Comparison of ENCODE assay signal across 14 cellular contexts in the genomic region with DNA sequence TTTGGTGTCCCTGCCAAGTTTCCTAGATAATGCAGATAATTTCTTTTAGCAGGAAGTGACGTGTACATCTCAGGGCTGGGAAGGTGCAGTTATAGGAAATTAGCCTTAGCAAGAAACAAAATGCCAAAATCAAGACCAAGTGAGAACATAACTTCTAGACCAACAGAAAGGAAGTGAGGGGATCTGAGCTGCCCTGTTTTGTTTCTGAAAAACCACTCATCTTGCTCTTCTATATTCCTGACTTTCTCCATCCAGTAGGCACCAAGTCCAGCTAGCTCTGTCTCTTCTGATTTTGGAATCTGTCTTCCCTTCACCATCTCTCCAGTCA. TPM values are rescaled to one million over a fixed set of nuclear protein-coding genes. Genes with fewer than 3 reads are reported as not detected.
DNase-seq lines count a peak whose midpoint lies in the region; ATAC-seq and TF ChIP-seq lines count a peak whose summit lies in the region.
"Had no signal": no experiment of that assay in that cellular context is flagged by ENCODE, and none has a peak within 500 bp of the region (broad histone marks: within the 10 kb centered on the region; RNA-seq: fewer than 3 reads in every experiment).

No MANE protein-coding gene starts in this region.

- H3K27me3 ChIP-seq in left lung (no peaks in the 10 kb centered on the region), transverse colon (no peaks in the 10 kb centered on the region)
- H3K27me3 ChIP-seq: spleen had no signal

- H3K4me3 ChIP-seq in left lung (no peak overlapping the region), transverse colon (no peak overlapping the region)
- H3K4me3 ChIP-seq: left ventricle myocardium inferior, prostate gland, spleen had no signal

- H3K27ac Mint-ChIP-seq in activated naive CD4-positive, alpha-beta T cell treated with anti-CD3 and anti-CD28 coated beads, Interleukin-2, amount 10 ng/mL, durations not matched to agents 7 days and 5 days = peak overlapping the region; percentile 68
- H3K27ac Mint-ChIP-seq in activated naive CD4-positive, alpha-beta T cell treated with anti-CD3 and anti-CD28 coated beads for 36 hours = no peak overlapping the region
- H3K27ac Mint-ChIP-seq in activated T-helper 1 cell treated with anti-CD3 and anti-CD28 coated beads, Interleukin-12 subunit alpha, Interleukin-12 subunit beta, Interleukin-2, Interleukin-4 antibody, amounts not matched to agents 30 ng/mL and 10 ng/mL and 1 ng/mL, durations not matched to agents 14 hours and 24 hours and 36 hours = peak overlapping the region; percentile 61
- H3K27ac Mint-ChIP-seq: stimulated activated naive B cell treated with anti-CD40 and anti-IgM and Interleukin-4, amounts not matched to agents 10 μg/mL and 1 μg/mL and 100 μg/mL, for 72 hours had no signal

- TF ChIP-seq CTCF in left lung (IDR thresholded peaks at IDR 0.05) = no peak
- no peak for TF ChIP-seq CTCF in transverse colon (IDR thresholded peaks at IDR 0.05)

- in situ Hi-C loops in transverse colon (cut with MboI; ENCODE audit: low pct_ligation_motif_present in 1 of 4, low pct_unique_long_range_greater_than_20kb in 1 of 4, low sequenced_read_pairs in 3 of 4) = no loop called here

- H3K36me3 Mint-ChIP-seq in activated naive CD4-positive, alpha-beta T cell treated with anti-CD3 and anti-CD28 coated beads, Interleukin-2, amount 10 ng/mL, durations not matched to agents 7 days and 5 days = no peaks in the 10 kb centered on the region
- H3K36me3 Mint-ChIP-seq in activated naive CD4-positive, alpha-beta T cell treated with anti-CD3 and anti-CD28 coated beads for 36 hours (ENCODE audit: low read depth) = no peaks in the 10 kb centered on the region
- H3K36me3 Mint-ChIP-seq in activated T-helper 1 cell treated with anti-CD3 and anti-CD28 coated beads, Interleukin-12 subunit alpha, Interleukin-12 subunit beta, Interleukin-2, Interleukin-4 antibody, amounts not matched to agents 30 ng/mL and 10 ng/mL and 1 ng/mL, durations not matched to agents 14 hours and 24 hours and 36 hours (ENCODE audit: low read depth) = no peaks in the 10 kb centered on the region

- H3K4me1 ChIP-seq in left lung (peaks cover 21 to 22% of the 10 kb centered on the region in 2 donors), transverse colon (peaks cover 16 to 75% (median 50%) of the 10 kb centered on the region in 4 donors)

- H3K4me1 Mint-ChIP-seq in activated naive CD4-positive, alpha-beta T cell treated with anti-CD3 and anti-CD28 coated beads, Interleukin-2, amount 10 ng/mL, durations not matched to agents 7 days and 5 days = peaks cover 37% of the 10 kb centered on the region
- H3K4me1 Mint-ChIP-seq in activated naive CD4-positive, alpha-beta T cell treated with anti-CD3 and anti-CD28 coated beads for 36 hours (ENCODE audit: low read depth) = peaks cover 13% of the 10 kb centered on the region
- H3K4me1 Mint-ChIP-seq in activated T-helper 1 cell treated with anti-CD3 and anti-CD28 coated beads, Interleukin-12 subunit alpha, Interleukin-12 subunit beta, Interleukin-2, Interleukin-4 antibody, amounts not matched to agents 30 ng/mL and 10 ng/mL and 1 ng/mL, durations not matched to agents 14 hours and 24 hours and 36 hours (ENCODE audit: low read depth) = peaks cover 45% of the 10 kb centered on the region
- H3K4me1 Mint-ChIP-seq: naive B cell had no signal

- H3K9me3 Mint-ChIP-seq in activated naive CD4-positive, alpha-beta T cell treated with anti-CD3 and anti-CD28 coated beads, Interleukin-2, amount 10 ng/mL, durations not matched to agents 7 days and 5 days = no peaks in the 10 kb centered on the region
- no peaks in the 10 kb centered on the region for H3K9me3 Mint-ChIP-seq in activated naive CD4-positive, alpha-beta T cell treated with anti-CD3 and anti-CD28 coated beads for 36 hours
- H3K9me3 Mint-ChIP-seq in activated T-helper 1 cell treated with anti-CD3 and anti-CD28 coated beads, Interleukin-12 subunit alpha, Interleukin-12 subunit beta, Interleukin-2, Interleukin-4 antibody, amounts not matched to agents 30 ng/mL and 10 ng/mL and 1 ng/mL, durations not matched to agents 14 hours and 24 hours and 36 hours = peaks cover 8% of the 10 kb centered on the region
- H3K9me3 Mint-ChIP-seq: naive B cell; stimulated activated naive B cell treated with anti-CD40 and anti-IgM and Interleukin-4, amounts not matched to agents 10 μg/mL and 1 μg/mL and 100 μg/mL, for 72 hours had no signal

- 38 to 56% methylated on average over 1 of the region's 1 CpG for WGBS in transverse colon (ENCODE audit: low coverage in 1 of 2), 2 donors

- DNase-seq in activated naive CD4-positive, alpha-beta T cell treated with anti-CD3 and anti-CD28 coated beads, Interleukin-2, amount 10 ng/mL, durations not matched to agents 7 days and 5 days = no peak
- DNase-seq in activated naive CD4-positive, alpha-beta T cell treated with anti-CD3 and anti-CD28 coated beads for 36 hours = no peak
- DNase-seq in activated T-helper 1 cell treated with anti-CD3 and anti-CD28 coated beads, Interleukin-12 subunit alpha, Interleukin-12 subunit beta, Interleukin-2, Interleukin-4 antibody, amounts not matched to agents 30 ng/mL and 10 ng/mL and 1 ng/mL, durations not matched to agents 14 hours and 24 hours and 36 hours (ENCODE audit: low spot score) = no peak
- DNase-seq in left lung = no peak
- no peak for DNase-seq in transverse colon
- DNase-seq in DMS153 (lab: John Stamatoyannopoulos, UW) = no peak
- DNase-seq in medulla oblongata (ENCODE audit: extremely low spot score) = no peak
- DNase-seq: cerebellar nuclear complex, left ventricle myocardium inferior, naive B cell, spleen had no signal

- CTCF ChIA-PET in activated naive CD4-positive, alpha-beta T cell treated with anti-CD3 and anti-CD28 coated beads, Interleukin-2, amount 10 ng/mL, durations not matched to agents 7 days and 5 days (lab: Charles Lee) = no interaction called here
- CTCF ChIA-PET in activated naive CD4-positive, alpha-beta T cell treated with anti-CD3 and anti-CD28 coated beads for 36 hours (lab: Charles Lee) = no interaction called here

- no peak overlapping the region for H3K4me3 Mint-ChIP-seq in activated naive CD4-positive, alpha-beta T cell treated with anti-CD3 and anti-CD28 coated beads, Interleukin-2, amount 10 ng/mL, durations not matched to agents 7 days and 5 days
- H3K4me3 Mint-ChIP-seq in activated naive CD4-positive, alpha-beta T cell treated with anti-CD3 and anti-CD28 coated beads for 36 hours = no peak overlapping the region
- H3K4me3 Mint-ChIP-seq in activated T-helper 1 cell treated with anti-CD3 and anti-CD28 coated beads, Interleukin-12 subunit alpha, Interleukin-12 subunit beta, Interleukin-2, Interleukin-4 antibody, amounts not matched to agents 30 ng/mL and 10 ng/mL and 1 ng/mL, durations not matched to agents 14 hours and 24 hours and 36 hours = peak overlapping the region; percentile 37
- H3K4me3 Mint-ChIP-seq: naive B cell; stimulated activated naive B cell treated with anti-CD40 and anti-IgM and Interleukin-4, amounts not matched to agents 10 μg/mL and 1 μg/mL and 100 μg/mL, for 72 hours had no signal

- ATAC-seq in left lung = no peak
- ATAC-seq in GM19467 (IDR thresholded peaks at IDR 0.05; ENCODE audit: unreplicated experiment) = no peak

- H3K27me3 Mint-ChIP-seq in activated naive CD4-positive, alpha-beta T cell treated with anti-CD3 and anti-CD28 coated beads, Interleukin-2, amount 10 ng/mL, durations not matched to agents 7 days and 5 days = no peaks in the 10 kb centered on the region
- no peaks in the 10 kb centered on the region for H3K27me3 Mint-ChIP-seq in activated naive CD4-positive, alpha-beta T cell treated with anti-CD3 and anti-CD28 coated beads for 36 hours (ENCODE audit: low read depth)
- H3K27me3 Mint-ChIP-seq in activated T-helper 1 cell treated with anti-CD3 and anti-CD28 coated beads, Interleukin-12 subunit alpha, Interleukin-12 subunit beta, Interleukin-2, Interleukin-4 antibody, amounts not matched to agents 30 ng/mL and 10 ng/mL and 1 ng/mL, durations not matched to agents 14 hours and 24 hours and 36 hours (ENCODE audit: insufficient read depth) = peaks cover 2% of the 10 kb centered on the region
- H3K27me3 Mint-ChIP-seq: naive B cell; stimulated activated naive B cell treated with anti-CD40 and anti-IgM and Interleukin-4, amounts not matched to agents 10 μg/mL and 1 μg/mL and 100 μg/mL, for 72 hours had no signal

- no peaks in the 10 kb centered on the region for H3K36me3 ChIP-seq in left lung
- H3K36me3 ChIP-seq in transverse colon = no peaks in the 10 kb centered on the region
- H3K36me3 ChIP-seq: left ventricle myocardium inferior, prostate gland, spleen had no signal

- TF ChIP-seq EP300 in transverse colon (IDR thresholded peaks at IDR 0.05; ENCODE audit: low read depth) = no peak

- H3K9me3 ChIP-seq in left lung = no peaks in the 10 kb centered on the region
- no peaks in the 10 kb centered on the region for H3K9me3 ChIP-seq in transverse colon
- H3K9me3 ChIP-seq: left ventricle myocardium inferior, prostate gland, spleen had no signal

- TF ChIP-seq POLR2A in transverse colon (IDR thresholded peaks at IDR 0.05) = no peak

- intact Hi-C loops in activated naive CD4-positive, alpha-beta T cell treated with anti-CD3 and anti-CD28 coated beads for 36 hours (cut with micrococcal nuclease) = no loop called here
- intact Hi-C loops in activated T-helper 1 cell treated with anti-CD3 and anti-CD28 coated beads, Interleukin-12 subunit alpha, Interleukin-12 subunit beta, Interleukin-2, Interleukin-4 antibody, amounts not matched to agents 30 ng/mL and 10 ng/mL and 1 ng/mL, durations not matched to agents 14 hours and 24 hours and 36 hours (cut with micrococcal nuclease) = loop anchor here (1.0 kb wide), 1 partner anchor 336 kb away; no protein-coding TSS in a partner anchor
- intact Hi-C loops in left lung (cut with DNase I) = no loop called here
- intact Hi-C loops in transverse colon (cut with DNase I; ENCODE audit: low total_unique reads) = no loop called here

- H3K27ac ChIP-seq in left lung (peak overlapping the region; percentile 43 to 54), transverse colon (peak overlapping the region; percentile 77 to 83 (median 79))
- H3K27ac ChIP-seq: left ventricle myocardium inferior, prostate gland had no signal

RNA-seq across cellular contexts. Expression of gene DUSP6, which starts 23.9 kb away (rescaled TPM):
- total RNA-seq in activated naive CD4-positive, alpha-beta T cell treated with anti-CD3 and anti-CD28 coated beads for 36 hours = 10 to 100 TPM; 24.8 to 26.1 TPM
- total RNA-seq in activated T-helper 1 cell treated with anti-CD3 and anti-CD28 coated beads, Interleukin-12 subunit alpha, Interleukin-12 subunit beta, Interleukin-2, Interleukin-4 antibody, amounts not matched to agents 30 ng/mL and 10 ng/mL and 1 ng/mL, durations not matched to agents 14 hours and 24 hours and 36 hours = 108 and 115 TPM in 2 replicates
- total RNA-seq in left lung (100 to 1,000 TPM; 115 to 147 TPM), transverse colon (10 to 100 TPM; 22.9 to 83.4 (median 53.2) TPM)
